Comparison of ENCODE assay signal across 1 cellular context in genomic region chr4:8278009-8278395, GRCh38.
TF ChIP-seq lines count a peak whose summit lies in the region.

No MANE protein-coding gene starts in this region.

TF ChIP-seq in IMR-90, 13 proteins besides CTCF, POLR2A, EP300 and RAD21 (continued from another document):
- TF ChIP-seq ELK1 (IDR thresholded peaks at IDR 0.05; ENCODE audit: borderline replicate concordance, low read depth, low read length) (no peak), MAZ (IDR thresholded peaks at IDR 0.05; ENCODE audit: borderline replicate concordance, low read depth, low read length) (no peak), RFX5 (IDR thresholded peaks at IDR 0.05; ENCODE audit: low read depth, low read length) (no peak)
